ENCODE assay signal across 35 cellular contexts in genomic region chr11:48182860-48183526, GRCh38. TPM values are rescaled to one million over a fixed set of nuclear protein-coding genes. Genes with fewer than 3 reads are reported as not detected.
"Had no signal": no experiment of that assay in that cellular context is flagged by ENCODE, and none has a peak within 500 bp of the region (broad histone marks: within the 10 kb centered on the region; RNA-seq: fewer than 3 reads in every experiment).

No MANE protein-coding gene starts in this region.

- H3K27ac ChIP-seq: Peyer's patch, VCaP had no signal

- ATAC-seq: activated naive CD8-positive, alpha-beta T cell treated with anti-CD3 and anti-CD28 coated beads, Interleukin-2, amount 50 U/mL, for 24 hours; activated T-cell treated with anti-CD3 and anti-CD28 coated beads, Interleukin-2, amount 50 U/mL, for 4 hours; PC-3 had no signal

- H3K9me3 ChIP-seq: Peyer's patch had no signal

- H3K4me1 ChIP-seq: Peyer's patch had no signal

- H3K4me3 ChIP-seq: Peyer's patch had no signal

- H3K27me3 ChIP-seq: Peyer's patch had no signal

- H3K36me3 ChIP-seq: Peyer's patch had no signal

- DNase-seq: activated B cell treated with CpG ODN at 0.5 μM for 24 hours; activated CD4-positive, alpha-beta memory T cell treated with anti-CD3 and anti-CD28 coated beads for 36 hours; activated CD4-positive, alpha-beta T cell treated with anti-CD3 and anti-CD28 coated beads for 4 hours; activated CD4-positive, alpha-beta T cell treated with anti-CD3 and anti-CD28 coated beads, Interleukin-2, amount 50 U/mL, for 1 hour; activated CD4-positive, CD25-positive, alpha-beta regulatory T cell treated with anti-CD3 and anti-CD28 coated beads, Interleukin-2, amount 50 U/mL, for 72 hours; activated CD8-positive, alpha-beta memory T cell treated with anti-CD3 and anti-CD28 coated beads, Interleukin-2, amount 50 U/mL, for 4 hours; activated effector memory CD4-positive, alpha-beta T cell treated with Interleukin-2 at 50 U/mL for 16 hours; activated naive CD4-positive, alpha-beta T cell treated with anti-CD3 and anti-CD28 coated beads, Interleukin-2, amount 10 ng/mL, durations not matched to agents 7 days and 5 days; activated naive CD8-positive, alpha-beta T cell treated with anti-CD3 and anti-CD28 coated beads, Interleukin-2, amount 50 U/mL, for 24 hours; activated T-cell treated with anti-CD3 and anti-CD28 coated beads for 4 hours; activated T-cell treated with anti-CD3 and anti-CD28 coated beads, Interleukin-2, amount 50 U/mL, for 4 hours; anterior cingulate cortex; central memory CD4-positive, alpha-beta T cell; Kasumi-1; KG1; MM.1S; NCI-H1092 treated with DMSO at 0.1 percent for 48 hours; NCI-H1417 treated with DMSO at 0.1 percent for 48 hours; NCI-H187 treated with DMSO at 0.1 percent for 48 hours; NCI-H2081; NCI-H2171 treated with DMSO at 0.1 percent for 48 hours; NCI-H2227 treated with DMSO at 0.1 percent for 48 hours; NCI-H446 treated with DMSO at 0.1 percent for 48 hours; NCI-H524; NCI-H748 treated with DMSO at 0.1 percent for 48 hours; NK-92 treated with Interleukin-12 subunit alpha and Interleukin-12 subunit beta, amount 100 ng/mL, for 24 hours; PC-3; Peyer's patch; RPMI8226; SW 1271; T-helper 1 cell; T-helper 2 cell; T-helper 9 cell had no signal

RNA-seq across cellular contexts. Expression of gene OR4B1, which starts 33.6 kb away (rescaled TPM):
- total RNA-seq: activated B cell treated with CpG ODN at 0.5 μM for 24 hours; activated CD4-positive, alpha-beta memory T cell treated with anti-CD3 and anti-CD28 coated beads for 36 hours; activated T-cell treated with anti-CD3 and anti-CD28 coated beads, Interleukin-2, amount 50 U/mL, for 4 hours; bronchial epithelial cell; PC-3; Peyer's patch had no signal
